Comparison of ENCODE assay signal across 8 cellular contexts in the genomic region with DNA sequence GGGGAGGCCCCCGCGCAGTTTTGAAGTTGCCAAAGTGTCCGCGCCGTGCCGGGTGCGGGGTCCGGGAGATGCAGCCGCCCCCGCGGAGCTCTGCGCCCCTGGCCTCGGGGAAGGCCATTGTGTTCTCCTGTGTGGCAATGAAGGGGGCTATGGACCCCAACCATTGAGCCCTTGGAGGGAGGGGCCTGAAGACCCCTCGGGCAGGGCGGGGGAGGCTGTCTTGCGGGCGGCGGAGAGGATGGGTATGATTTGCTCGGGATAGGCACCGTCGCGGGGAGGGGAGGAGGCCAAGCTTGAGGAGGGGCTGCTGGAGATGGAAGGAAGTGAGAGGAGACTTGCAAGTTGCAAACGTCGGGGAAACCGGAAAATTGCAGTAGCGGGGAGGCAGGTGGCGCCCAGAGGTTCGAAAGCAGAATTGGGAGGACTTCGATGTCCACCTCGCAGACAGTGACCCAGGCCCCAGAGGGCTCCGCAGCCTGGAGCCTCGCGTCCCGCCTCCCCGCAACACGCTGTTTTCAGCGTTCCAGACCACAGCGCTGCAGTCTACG. TPM values are rescaled to one million over a fixed set of nuclear protein-coding genes. Genes with fewer than 3 reads are reported as not detected.
DNase-seq lines count a peak whose midpoint lies in the region; ATAC-seq, FAIRE-seq and TF ChIP-seq lines count a peak whose summit lies in the region.

No MANE protein-coding gene starts in this region.

- H3K9me2 ChIP-seq in PC-3 (replicated peaks; ENCODE audit: low read length): no peaks in the 10 kb centered on the region

- H2AFZ ChIP-seq in endothelial cell of umbilical vein (ENCODE audit: low read depth, low read length): no peak overlapping the region
- H2AFZ ChIP-seq in trophoblast cell (ENCODE audit: insufficient read depth, low read length, poor library complexity): peak overlapping the region; percentile 67
- no peak overlapping the region for H2AFZ ChIP-seq in PC-3 (ENCODE audit: low read length)

- no peak overlapping the region for H3K23ac ChIP-seq in trophoblast cell (ENCODE audit: low read length)

- H3K36me3 ChIP-seq in endothelial cell of umbilical vein (ENCODE audit: control insufficient read depth in 2 of 2, extremely low read depth in 1 of 2, insufficient read depth in 2 of 2, low read length in 2 of 2) (no peaks in the 10 kb centered on the region), trophoblast cell (ENCODE audit: control insufficient read depth in 1 of 2, insufficient read depth in 2 of 2, low read length in 2 of 2) (no peaks in the 10 kb centered on the region), PC-3 (ENCODE audit: low read depth, low read length) (no peaks in the 10 kb centered on the region)

- H3K79me1 ChIP-seq in trophoblast cell (ENCODE audit: low read length): peaks cover 7% of the 10 kb centered on the region

- dilution Hi-C loops in endothelial cell of umbilical vein (cut with MboI; ENCODE audit: extremely low pct_ligation_motif_present, low sequenced_read_pairs): no loop called here

- H3K14ac ChIP-seq in trophoblast cell (ENCODE audit: low read length): no peak overlapping the region

- H4K91ac ChIP-seq in trophoblast cell (ENCODE audit: low read depth, low read length): peak overlapping the region; percentile 21

- H3K18ac ChIP-seq in trophoblast cell (ENCODE audit: low read length): peak overlapping the region; percentile 72

- no TSS peak for BruUV-seq in endothelial cell of umbilical vein (replicated peaks; lab: Mats Ljungman, UMichigan)
- no TSS peak for BruUV-seq in PC-3 (replicated peaks; lab: Mats Ljungman, UMichigan)

- intact Hi-C loops in activated CD8-positive, alpha-beta T cell treated with anti-CD3 and anti-CD28 coated beads for 36 hours (cut with micrococcal nuclease): no loop called here
- intact Hi-C loops in endothelial cell of umbilical vein (cut with micrococcal nuclease) (no loop called here), PC-3 (cut with micrococcal nuclease) (no loop called here)

- DNase-seq in activated CD8-positive, alpha-beta T cell treated with anti-CD3 and anti-CD28 coated beads for 36 hours: peak; percentile 64
- DNase-seq in endothelial cell of umbilical vein (ENCODE audit: low read depth, low spot score): no peak
- no peak for DNase-seq in trophoblast cell
- no peak for DNase-seq in PC-3

- H2BK12ac ChIP-seq in trophoblast cell (ENCODE audit: low read length): no peak overlapping the region

- H3K9me1 ChIP-seq in endothelial cell of umbilical vein (replicated peaks; ENCODE audit: control insufficient read depth, extremely low read depth, insufficient read depth, low read length): no peaks in the 10 kb centered on the region

- H4K20me1 ChIP-seq in endothelial cell of umbilical vein (replicated peaks; ENCODE audit: control insufficient read depth, extremely low read depth, insufficient read depth, low read length) (no peaks in the 10 kb centered on the region), PC-3 (ENCODE audit: low read length) (no peaks in the 10 kb centered on the region)

- H3K9me3 ChIP-seq in endothelial cell of umbilical vein (replicated peaks; ENCODE audit: control insufficient read depth, insufficient read depth, low read length) (no peaks in the 10 kb centered on the region), trophoblast cell (ENCODE audit: insufficient read depth, low read depth, low read length) (no peaks in the 10 kb centered on the region), PC-3 (ENCODE audit: low read length) (no peaks in the 10 kb centered on the region)

- no peak overlapping the region for H4K8ac ChIP-seq in trophoblast cell (ENCODE audit: low read depth, low read length)

- H3K4me3 ChIP-seq in GM12875 (ENCODE audit: low read depth, low read length) (peak overlapping the region; percentile 16), endothelial cell of umbilical vein (replicated peaks in 1 of 3; ENCODE audit: insufficient read depth in 1 of 3, low read depth in 1 of 3, low read length in 3 of 3) (no peak overlapping the region), trophoblast cell (ENCODE audit: low read depth, low read length) (peak overlapping the region; percentile 73), PC-3 (ENCODE audit: low read length) (no peak overlapping the region)

- no peak overlapping the region for H2BK5ac ChIP-seq in trophoblast cell (ENCODE audit: low read depth, low read length, poor library complexity)

- H3K4me1 ChIP-seq in endothelial cell of umbilical vein (ENCODE audit: control insufficient read depth, extremely low read depth, insufficient read depth, low read length) (no peaks in the 10 kb centered on the region), trophoblast cell (ENCODE audit: control insufficient read depth in 1 of 2, insufficient read depth in 2 of 2, low read length in 2 of 2) (peaks cover 7 to 11% of the 10 kb centered on the region in 2 experiments), PC-3 (ENCODE audit: insufficient read depth, low read length) (no peaks in the 10 kb centered on the region)

- POLR2A ChIA-PET in activated CD8-positive, alpha-beta T cell treated with anti-CD3 and anti-CD28 coated beads for 36 hours (lab: Charles Lee): interaction anchor here (1.2 to 23.8 kb wide), 6 partner anchors 10 to 22 kb away, joined by 3 to 496 read pairs (median 4); a partner anchor contains a TSS
- POLR2A ChIA-PET in endothelial cell of umbilical vein (lab: Charles Lee) (no interaction called here), PC-3 (lab: Charles Lee; ENCODE audit: unreplicated experiment) (no interaction called here)

- ATAC-seq in activated CD8-positive, alpha-beta T cell treated with anti-CD3 and anti-CD28 coated beads for 36 hours: peak; percentile 15
- ATAC-seq in HG02623 (IDR thresholded peaks at IDR 0.05; ENCODE audit: unreplicated experiment): no peak
- no peak for ATAC-seq in PC-3
- ATAC-seq in HG02571 (IDR thresholded peaks at IDR 0.05; ENCODE audit: unreplicated experiment): no peak
- ATAC-seq in GM18517 (IDR thresholded peaks at IDR 0.05; ENCODE audit: unreplicated experiment): no peak

- no peak for FAIRE-seq in endothelial cell of umbilical vein (lab: Jason Lieb, UNC)

- no CpG with 5 or more reads among the region's 39 CpGs for WGBS in trophoblast cell (ENCODE audit: extremely low coverage, insufficient coverage, insufficient read length)

- peak overlapping the region; percentile 95 for H3K27ac Mint-ChIP-seq in activated CD8-positive, alpha-beta T cell treated with anti-CD3 and anti-CD28 coated beads for 36 hours

- H3K79me2 ChIP-seq in endothelial cell of umbilical vein (ENCODE audit: control insufficient read depth, insufficient read depth, low read length): no peaks in the 10 kb centered on the region
- H3K79me2 ChIP-seq in trophoblast cell (ENCODE audit: control insufficient read depth, insufficient read depth, low read length, poor library complexity): peaks cover 2% of the 10 kb centered on the region
- H3K79me2 ChIP-seq in PC-3 (ENCODE audit: low read length): no peaks in the 10 kb centered on the region

- TF ChIP-seq CTCF in GM12875 (IDR thresholded peaks at IDR 0.05; ENCODE audit: borderline replicate concordance, insufficient read depth, low read depth, low read length) (no peak), endothelial cell of umbilical vein (IDR thresholded peaks at IDR 0.05; ENCODE audit: extremely low read depth in 1 of 2, insufficient read depth in 1 of 2, low read depth in 1 of 2, low read length in 2 of 2) (no peak), PC-3 (conservative IDR thresholded peaks at IDR 0.05; ENCODE audit: low read depth, low read length) (no peak)
- TF ChIP-seq CTCF in activated CD8-positive, alpha-beta T cell treated with anti-CD3 and anti-CD28 coated beads for 36 hours (IDR thresholded peaks at IDR 0.05): no peak

- H3K9ac ChIP-seq in endothelial cell of umbilical vein (replicated peaks; ENCODE audit: extremely low read depth, insufficient read depth, low read length): no peak overlapping the region
- no peak overlapping the region for H3K9ac ChIP-seq in trophoblast cell (ENCODE audit: low read length)
- no peak overlapping the region for H3K9ac ChIP-seq in PC-3 (ENCODE audit: low read length)

- H3K27me3 Mint-ChIP-seq in activated CD8-positive, alpha-beta T cell treated with anti-CD3 and anti-CD28 coated beads for 36 hours: no peaks in the 10 kb centered on the region

- CTCF ChIA-PET in activated CD8-positive, alpha-beta T cell treated with anti-CD3 and anti-CD28 coated beads for 36 hours (lab: Charles Lee): interaction anchor here (0.9 to 1.6 kb wide), 6 partner anchors 13 to 59 kb away, joined by 3 to 6 read pairs (median 3); no protein-coding TSS in a partner anchor
- CTCF ChIA-PET in endothelial cell of umbilical vein (lab: Charles Lee) (no interaction called here), PC-3 (lab: Charles Lee) (no interaction called here)

- H3K9me3 Mint-ChIP-seq in activated CD8-positive, alpha-beta T cell treated with anti-CD3 and anti-CD28 coated beads for 36 hours: no peaks in the 10 kb centered on the region

- H3K4me1 Mint-ChIP-seq in activated CD8-positive, alpha-beta T cell treated with anti-CD3 and anti-CD28 coated beads for 36 hours (ENCODE audit: low read depth): peaks cover 72% of the 10 kb centered on the region

- no peak overlapping the region for H4K12ac ChIP-seq in trophoblast cell (ENCODE audit: low read depth, low read length)

- H3K27me3 ChIP-seq in endothelial cell of umbilical vein (ENCODE audit: control insufficient read depth in 2 of 2, insufficient read depth in 2 of 2, low read length in 2 of 2): peaks cover 18 to 21% of the 10 kb centered on the region in 2 experiments
- peaks cover 4% of the 10 kb centered on the region for H3K27me3 ChIP-seq in trophoblast cell (ENCODE audit: insufficient read depth, low read length)
- peaks cover 79% of the 10 kb centered on the region for H3K27me3 ChIP-seq in PC-3 (ENCODE audit: low read length)

- H2AK5ac ChIP-seq in trophoblast cell (ENCODE audit: low read length): no peak overlapping the region

- H3K4ac ChIP-seq in trophoblast cell (ENCODE audit: low read depth, low read length): no peak overlapping the region

- TF ChIP-seq POLR2A in endothelial cell of umbilical vein (IDR thresholded peaks at IDR 0.05; ENCODE audit: low read depth, low read length): no peak

- peaks cover 59% of the 10 kb centered on the region for H3K36me3 Mint-ChIP-seq in activated CD8-positive, alpha-beta T cell treated with anti-CD3 and anti-CD28 coated beads for 36 hours (ENCODE audit: low read depth)

- H3K4me2 ChIP-seq in endothelial cell of umbilical vein (ENCODE audit: insufficient read depth, low read length) (no peak overlapping the region), trophoblast cell (ENCODE audit: low read length) (peak overlapping the region; percentile 99), PC-3 (ENCODE audit: low read length) (no peak overlapping the region)

- no peak overlapping the region for H2BK120ac ChIP-seq in trophoblast cell (ENCODE audit: insufficient read depth, low read length, poor library complexity)

- no peaks in the 10 kb centered on the region for H3F3A ChIP-seq in PC-3 (ENCODE audit: low read length, unreplicated experiment)

- H3K4me3 Mint-ChIP-seq in activated CD8-positive, alpha-beta T cell treated with anti-CD3 and anti-CD28 coated beads for 36 hours: peak overlapping the region; percentile 79

- H3K27ac ChIP-seq in endothelial cell of umbilical vein (ENCODE audit: insufficient read depth, low read depth, low read length): no peak overlapping the region
- H3K27ac ChIP-seq in trophoblast cell (ENCODE audit: low read depth, low read length): no peak overlapping the region
- H3K27ac ChIP-seq in PC-3 (ENCODE audit: low read length): no peak overlapping the region

RNA-seq across cellular contexts. Expression of a gene that starts 25.4 kb away (rescaled TPM):
- total RNA-seq in activated CD8-positive, alpha-beta T cell treated with anti-CD3 and anti-CD28 coated beads for 36 hours: 10 to 100 TPM; 48.5 to 53.0 TPM
- total RNA-seq in endothelial cell of umbilical vein (0.07 TPM in 2 replicates), PC-3 (2014; rRNA removed) (0.73 and 1.7 TPM in 2 replicates)
- 0.02 and 0.03 TPM in 2 replicates for polyA plus RNA-seq in endothelial cell of umbilical vein
- polyA plus RNA-seq in endothelial cell of umbilical vein (2011; cell fraction: cytosol; rRNA removed): 0.01 TPM in 2 replicates
- 0.04 and 0.07 TPM in 2 replicates for polyA plus RNA-seq in endothelial cell of umbilical vein (2011; cell fraction: nucleus; rRNA removed)
- polyA plus RNA-seq in endothelial cell of umbilical vein (2012): 0.03 and 0.04 TPM in 2 replicates
- 0.04 and 0.05 TPM in 2 replicates for polyA minus RNA-seq in endothelial cell of umbilical vein
- polyA minus RNA-seq in endothelial cell of umbilical vein (2011; cell fraction: cytosol; rRNA and poly(A)+ RNA removed): not detected
- polyA minus RNA-seq in endothelial cell of umbilical vein (2011; cell fraction: nucleus; rRNA and poly(A)+ RNA removed): 0.10 TPM in 1 of 2 replicates, not detected in the other
- 1.0 and 1.1 TPM in 2 replicates for polyA plus RNA-seq in trophoblast cell (2013)

Comparison
In these comparisons a context has a peak if more than half of its experiments do, and no peak if none do; other contexts are left out.
1. H3K4me3 ChIP-seq: peak in GM12875 (single experiment) and trophoblast cell (single experiment); none in endothelial cell of umbilical vein (0 of 3) and PC-3 (single experiment).
2. RNA of a gene that starts 25.4 kb away (total RNA-seq): 48.5 to 53.0 TPM in activated CD8-positive, alpha-beta T cell treated with anti-CD3 and anti-CD28 coated beads for 36 hours; 0.73 to 1.7 TPM in PC-3 and 0.07 TPM in endothelial cell of umbilical vein; every median in the first group is over 10 times any median in the second.